Comparison of ENCODE assay signal across 29 cellular contexts in the genomic region with DNA sequence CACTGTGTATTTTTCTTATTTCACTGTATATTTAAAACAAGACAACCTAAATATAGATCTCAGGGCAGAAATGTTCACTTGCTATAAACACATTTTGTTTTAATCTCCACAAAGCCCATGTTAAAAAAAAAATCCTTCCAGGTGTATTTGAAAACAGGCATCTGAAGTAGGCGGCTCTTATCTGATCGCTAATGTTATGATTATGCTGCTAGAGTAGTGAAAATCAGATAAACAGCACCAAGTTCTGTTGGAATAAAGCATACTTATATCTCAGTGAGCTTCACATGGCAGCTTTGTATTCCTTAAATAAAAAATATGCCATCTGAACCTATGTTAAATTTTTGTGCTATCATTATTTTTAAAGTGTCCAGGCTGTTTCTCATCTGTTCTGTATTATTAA.
"Had no signal": no experiment of that assay in that cellular context is flagged by ENCODE, and none has a peak within 500 bp of the region (broad histone marks: within the 10 kb centered on the region; RNA-seq: fewer than 3 reads in every experiment).

No MANE protein-coding gene starts in this region.

- ATAC-seq: activated CD4-positive, alpha-beta T cell treated with anti-CD3 and anti-CD28 coated beads for 36 hours; activated CD8-positive, alpha-beta memory T cell treated with anti-CD3 and anti-CD28 coated beads, Interleukin-2, amount 10 ng/mL, durations not matched to agents 7 days and 5 days; activated CD8-positive, alpha-beta T cell treated with anti-CD3 and anti-CD28 coated beads, Interleukin-2, amount 10 ng/mL, durations not matched to agents 7 days and 5 days; activated naive CD8-positive, alpha-beta T cell treated with anti-CD3 and anti-CD28 coated beads, Interleukin-2, amount 50 U/mL, for 24 hours; gastroesophageal sphincter; heart right ventricle had no signal

- H3K36me3 ChIP-seq: adrenal gland, ascending aorta, breast epithelium, cardiac muscle cell, colonic mucosa, esophagus squamous epithelium, gastroesophageal sphincter, heart right ventricle had no signal

- DNase-seq: activated CD4-positive, alpha-beta memory T cell treated with anti-CD3 and anti-CD28 coated beads for 36 hours; activated CD4-positive, alpha-beta T cell treated with anti-CD3 and anti-CD28 coated beads for 36 hours; activated CD4-positive, alpha-beta T cell treated with anti-CD3 and anti-CD28 coated beads, Interleukin-2, amount 10 ng/mL, durations not matched to agents 24 days and 14 days; activated CD4-positive, CD25-positive, alpha-beta regulatory T cell; activated CD4-positive, CD25-positive, alpha-beta regulatory T cell treated with anti-CD3 and anti-CD28 coated beads, Interleukin-2, amount 50 U/mL, for 72 hours; activated CD8-positive, alpha-beta memory T cell treated with anti-CD3 and anti-CD28 coated beads, Interleukin-2, amount 10 ng/mL, durations not matched to agents 7 days and 5 days; activated CD8-positive, alpha-beta memory T cell treated with anti-CD3 and anti-CD28 coated beads, Interleukin-2, amount 50 U/mL, for 4 hours; activated CD8-positive, alpha-beta T cell treated with anti-CD3 and anti-CD28 coated beads, Interleukin-2, amount 10 ng/mL, durations not matched to agents 7 days and 5 days; activated effector memory CD4-positive, alpha-beta T cell treated with anti-CD3 and anti-CD28 coated beads, Interleukin-2, amount 50 U/mL, for 16 hours; activated naive CD4-positive, alpha-beta T cell treated with anti-CD3 and anti-CD28 coated beads for 36 hours; activated naive CD8-positive, alpha-beta T cell treated with anti-CD3 and anti-CD28 coated beads for 36 hours; activated naive CD8-positive, alpha-beta T cell treated with anti-CD3 and anti-CD28 coated beads, Interleukin-2, amount 50 U/mL, for 24 hours; activated T-cell treated with anti-CD3 and anti-CD28 coated beads, Interleukin-2, amount 50 U/mL, for 1 hour; activated T-cell treated with anti-CD3 and anti-CD28 coated beads, Interleukin-2, amount 50 U/mL, for 48 hours; adrenal gland; amygdala; central memory CD4-positive, alpha-beta T cell; cerebellar nuclear complex; colonic mucosa; effector CD8-positive, alpha-beta T cell; esophagus squamous epithelium; foreskin melanocyte; heart right ventricle had no signal

- H2AFZ ChIP-seq: hepatocyte had no signal

- H3K4me3 ChIP-seq: adrenal gland, ascending aorta, breast epithelium, cardiac muscle cell, colonic mucosa, esophagus squamous epithelium, gastroesophageal sphincter, heart right ventricle, hepatocyte had no signal

- H3K4me2 ChIP-seq: hepatocyte had no signal

- H3K27me3 ChIP-seq: adrenal gland, ascending aorta, breast epithelium, cardiac muscle cell, colonic mucosa, esophagus squamous epithelium, gastroesophageal sphincter, heart right ventricle, hepatocyte had no signal

- H3K79me2 ChIP-seq: hepatocyte had no signal

- H3K27ac ChIP-seq: adrenal gland, ascending aorta, breast epithelium, cardiac muscle cell, colonic mucosa, epithelial cell of prostate, esophagus squamous epithelium, gastroesophageal sphincter, heart right ventricle, hepatocyte had no signal

- H3K9me3 ChIP-seq: adrenal gland, ascending aorta, breast epithelium, colonic mucosa, esophagus squamous epithelium had no signal

- H3K4me1 ChIP-seq: ascending aorta, breast epithelium, colonic mucosa, esophagus squamous epithelium, heart right ventricle had no signal
